ENCODE assay signal across 2 cellular contexts in the genomic region with DNA sequence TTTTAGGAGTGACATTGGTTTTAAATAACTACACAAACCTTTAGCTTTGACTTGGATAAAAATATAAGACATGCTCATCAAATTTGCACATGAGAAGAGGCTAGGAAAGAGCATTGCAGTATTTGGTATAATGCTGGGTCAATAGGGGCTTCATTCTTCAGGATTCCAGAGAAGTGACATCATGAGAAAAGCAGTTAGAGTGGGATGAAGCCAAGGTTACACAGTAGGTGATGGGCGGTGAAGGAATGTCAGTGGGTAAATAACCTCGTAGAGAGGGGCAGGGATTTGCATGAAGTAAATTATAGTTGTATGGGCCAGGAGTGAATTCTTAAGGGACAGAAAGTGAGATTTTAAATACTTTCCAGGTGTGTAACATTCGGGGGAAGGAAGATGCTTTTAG.
TF ChIP-seq lines count a peak whose summit lies in the region.

No MANE protein-coding gene starts in this region.

TF ChIP-seq in IMR-90, 13 proteins besides CTCF, POLR2A, EP300 and RAD21:
- TF ChIP-seq, protein P1, sequence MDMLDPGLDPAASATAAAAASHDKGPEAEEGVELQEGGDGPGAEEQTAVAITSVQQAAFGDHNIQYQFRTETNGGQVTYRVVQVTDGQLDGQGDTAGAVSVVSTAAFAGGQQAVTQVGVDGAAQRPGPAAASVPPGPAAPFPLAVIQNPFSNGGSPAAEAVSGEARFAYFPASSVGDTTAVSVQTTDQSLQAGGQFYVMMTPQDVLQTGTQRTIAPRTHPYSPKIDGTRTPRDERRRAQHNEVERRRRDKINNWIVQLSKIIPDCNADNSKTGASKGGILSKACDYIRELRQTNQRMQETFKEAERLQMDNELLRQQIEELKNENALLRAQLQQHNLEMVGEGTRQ (IDR thresholded peaks at IDR 0.05; ENCODE audit: low read depth, low read length), result no peak
- TF ChIP-seq MXI1 (IDR thresholded peaks at IDR 0.05; ENCODE audit: borderline replicate concordance, low read depth, low read length) (no peak), MAZ (IDR thresholded peaks at IDR 0.05; ENCODE audit: borderline replicate concordance, low read depth, low read length) (no peak), RCOR1 (IDR thresholded peaks at IDR 0.05; ENCODE audit: insufficient replicate concordance, low read length) (no peak), FOS (IDR thresholded peaks at IDR 0.05; ENCODE audit: low read depth, low read length) (no peak), NFE2L2 (IDR thresholded peaks at IDR 0.05; ENCODE audit: low read depth, low read length) (no peak), BHLHE40 (IDR thresholded peaks at IDR 0.05; ENCODE audit: low read depth, low read length) (no peak), RFX5 (IDR thresholded peaks at IDR 0.05; ENCODE audit: low read depth, low read length) (no peak), CEBPB (IDR thresholded peaks at IDR 0.05; ENCODE audit: low read depth, low read length) (no peak), MAFK (IDR thresholded peaks at IDR 0.05; ENCODE audit: low read depth, low read length) (no peak), CHD1 (IDR thresholded peaks at IDR 0.05; ENCODE audit: low read depth, low read length) (no peak), SMC3 (IDR thresholded peaks at IDR 0.05; ENCODE audit: low read depth, low read length) (no peak)
- TF ChIP-seq, protein P2, sequence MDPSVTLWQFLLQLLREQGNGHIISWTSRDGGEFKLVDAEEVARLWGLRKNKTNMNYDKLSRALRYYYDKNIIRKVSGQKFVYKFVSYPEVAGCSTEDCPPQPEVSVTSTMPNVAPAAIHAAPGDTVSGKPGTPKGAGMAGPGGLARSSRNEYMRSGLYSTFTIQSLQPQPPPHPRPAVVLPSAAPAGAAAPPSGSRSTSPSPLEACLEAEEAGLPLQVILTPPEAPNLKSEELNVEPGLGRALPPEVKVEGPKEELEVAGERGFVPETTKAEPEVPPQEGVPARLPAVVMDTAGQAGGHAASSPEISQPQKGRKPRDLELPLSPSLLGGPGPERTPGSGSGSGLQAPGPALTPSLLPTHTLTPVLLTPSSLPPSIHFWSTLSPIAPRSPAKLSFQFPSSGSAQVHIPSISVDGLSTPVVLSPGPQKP (IDR thresholded peaks at IDR 0.05; ENCODE audit: borderline replicate concordance, low read depth, low read length), result no peak

TF ChIP-seq in H1, 55 proteins besides CTCF, POLR2A, EP300 and RAD21:
- TF ChIP-seq SIN3A (conservative IDR thresholded peaks at IDR 0.05 in 1 of 2, IDR thresholded peaks at IDR 0.05 in 1 of 2; ENCODE audit: low read depth in 1 of 2, low read length in 2 of 2) (no peak), TAF1 (IDR thresholded peaks at IDR 0.05; ENCODE audit: low read depth, low read length) (no peak), NANOG (IDR thresholded peaks at IDR 0.05; ENCODE audit: insufficient read depth, low read depth, low read length, poor library complexity, severe bottlenecking) (no peak), RFX5 (IDR thresholded peaks at IDR 0.05; ENCODE audit: borderline replicate concordance, low read depth, low read length) (no peak), BACH1 (IDR thresholded peaks at IDR 0.05; ENCODE audit: low read length) (no peak), JUND (IDR thresholded peaks at IDR 0.05; ENCODE audit: low read length) (peak; percentile 95), SUZ12 (IDR thresholded peaks at IDR 0.05; ENCODE audit: low read length) (no peak), TEAD4 (IDR thresholded peaks at IDR 0.05; ENCODE audit: low read depth, low read length) (peak; percentile 79), JUN (IDR thresholded peaks at IDR 0.05; ENCODE audit: low read depth, low read length) (peak; percentile 90), CREB1 (IDR thresholded peaks at IDR 0.05) (no peak), POLR2AphosphoS5 (IDR thresholded peaks at IDR 0.05; ENCODE audit: low read depth, low read length) (no peak), SP2 (IDR thresholded peaks at IDR 0.05; ENCODE audit: low read length) (no peak), BCL11A (IDR thresholded peaks at IDR 0.05; ENCODE audit: low read depth in 2 of 2, low read length in 2 of 2) (no peak), SP1 (IDR thresholded peaks at IDR 0.05; ENCODE audit: low read depth, low read length) (0 out of 2 replicates have a peak, but pooled peaks have one; percentile 47), EGR1 (IDR thresholded peaks at IDR 0.05; ENCODE audit: borderline replicate concordance, low read depth, low read length) (no peak), CEBPB (IDR thresholded peaks at IDR 0.05; ENCODE audit: low read depth, low read length) (no peak), CTBP2 (IDR thresholded peaks at IDR 0.05; ENCODE audit: borderline replicate concordance, insufficient read depth, insufficient read length, low read length) (no peak), YY1 (IDR thresholded peaks at IDR 0.05; ENCODE audit: low read depth, low read length) (no peak), GTF2F1 (IDR thresholded peaks at IDR 0.05; ENCODE audit: borderline replicate concordance, low read depth, low read length) (no peak), CHD7 (IDR thresholded peaks at IDR 0.05; ENCODE audit: insufficient replicate concordance, low read length) (no peak), GABPA (IDR thresholded peaks at IDR 0.05; ENCODE audit: borderline replicate concordance, insufficient read depth, low read length) (no peak), POU5F1 (IDR thresholded peaks at IDR 0.05; ENCODE audit: low read depth, low read length) (no peak), FOSL1 (IDR thresholded peaks at IDR 0.05; ENCODE audit: insufficient read depth, low read depth, low read length) (no peak), TCF12 (IDR thresholded peaks at IDR 0.05; ENCODE audit: low read depth, low read length) (no peak), CHD2 (IDR thresholded peaks at IDR 0.05; ENCODE audit: low read length) (no peak), RXRA (IDR thresholded peaks at IDR 0.05; ENCODE audit: insufficient read depth, low read depth, low read length) (no peak), MAFK (IDR thresholded peaks at IDR 0.05; ENCODE audit: low read depth, low read length) (no peak), ASH2L (IDR thresholded peaks at IDR 0.05; ENCODE audit: low read length) (no peak), MAX (IDR thresholded peaks at IDR 0.05) (no peak)
- TF ChIP-seq, protein P3, sequence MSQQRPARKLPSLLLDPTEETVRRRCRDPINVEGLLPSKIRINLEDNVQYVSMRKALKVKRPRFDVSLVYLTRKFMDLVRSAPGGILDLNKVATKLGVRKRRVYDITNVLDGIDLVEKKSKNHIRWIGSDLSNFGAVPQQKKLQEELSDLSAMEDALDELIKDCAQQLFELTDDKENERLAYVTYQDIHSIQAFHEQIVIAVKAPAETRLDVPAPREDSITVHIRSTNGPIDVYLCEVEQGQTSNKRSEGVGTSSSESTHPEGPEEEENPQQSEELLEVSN (IDR thresholded peaks at IDR 0.05), result no peak
- TF ChIP-seq, protein P4, sequence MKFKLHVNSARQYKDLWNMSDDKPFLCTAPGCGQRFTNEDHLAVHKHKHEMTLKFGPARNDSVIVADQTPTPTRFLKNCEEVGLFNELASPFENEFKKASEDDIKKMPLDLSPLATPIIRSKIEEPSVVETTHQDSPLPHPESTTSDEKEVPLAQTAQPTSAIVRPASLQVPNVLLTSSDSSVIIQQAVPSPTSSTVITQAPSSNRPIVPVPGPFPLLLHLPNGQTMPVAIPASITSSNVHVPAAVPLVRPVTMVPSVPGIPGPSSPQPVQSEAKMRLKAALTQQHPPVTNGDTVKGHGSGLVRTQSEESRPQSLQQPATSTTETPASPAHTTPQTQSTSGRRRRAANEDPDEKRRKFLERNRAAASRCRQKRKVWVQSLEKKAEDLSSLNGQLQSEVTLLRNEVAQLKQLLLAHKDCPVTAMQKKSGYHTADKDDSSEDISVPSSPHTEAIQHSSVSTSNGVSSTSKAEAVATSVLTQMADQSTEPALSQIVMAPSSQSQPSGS (IDR thresholded peaks at IDR 0.05; ENCODE audit: low read length), result peak; percentile 83
